Comparison of ENCODE assay signal across 7 cellular contexts in the genomic region with DNA sequence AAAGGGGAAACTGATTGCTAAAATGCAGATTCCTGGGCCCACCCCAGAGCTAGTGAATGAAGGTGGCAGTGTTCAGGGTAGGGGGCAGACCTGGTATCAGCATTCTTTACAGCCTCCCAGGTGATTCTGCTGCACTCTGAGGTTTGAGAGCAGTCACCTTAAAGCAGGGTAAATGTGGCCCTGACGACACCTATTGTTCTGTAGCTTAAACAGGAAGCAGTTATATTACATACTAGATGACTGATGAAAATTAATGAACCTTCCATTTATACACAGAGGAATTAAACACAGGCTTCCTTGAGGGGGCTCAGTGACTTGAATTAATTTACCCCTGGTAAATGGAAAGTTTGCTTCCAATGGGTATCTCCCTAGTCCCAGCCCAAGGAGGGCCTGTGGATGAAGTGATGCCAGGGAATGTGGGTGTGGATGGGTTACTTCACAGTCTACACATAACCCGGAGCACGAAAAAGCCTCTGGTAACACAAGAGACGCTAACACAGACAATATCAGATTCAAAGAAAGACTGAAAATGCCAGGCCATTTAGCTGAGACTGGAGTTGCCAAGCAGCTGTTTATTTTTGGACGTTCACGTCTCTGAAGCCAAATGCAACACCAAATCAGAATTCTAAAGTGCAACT. TPM values are rescaled to one million over a fixed set of nuclear protein-coding genes. Genes with fewer than 3 reads are reported as not detected.
DNase-seq lines count a peak whose midpoint lies in the region; ATAC-seq and TF ChIP-seq lines count a peak whose summit lies in the region.

No MANE protein-coding gene starts in this region.

- DNase-seq in NCI-H460 (ENCODE audit: extremely low read depth, low read depth) (peak; percentile 60), mammary epithelial cell (peak; percentile 39), lung microvascular endothelial cell (ENCODE audit: low read depth in 2 of 2) (peak; percentile 53 to 64), substantia nigra (lab: John Stamatoyannopoulos, UW) (peak in 1 of 49 donors; percentile 25), NCI-H446 (lab: John Stamatoyannopoulos, UW) (no peak)

- dilution Hi-C loops in mammary epithelial cell (cut with HindIII; ENCODE audit: low sequenced_read_pairs), result loop anchor here (10.0 kb wide), 1 partner anchor 279 kb away; no protein-coding TSS in a partner anchor

- peak overlapping the region; percentile 78 for H3K4me2 ChIP-seq in mammary epithelial cell (ENCODE audit: insufficient read depth, low read depth, low read length)

- no peak for TF ChIP-seq CTCF in mammary epithelial cell (conservative IDR thresholded peaks at IDR 0.05 in 1 of 2, IDR thresholded peaks at IDR 0.05 in 1 of 2; ENCODE audit: extremely low read depth in 1 of 2, insufficient read depth in 1 of 2, low read depth in 1 of 2, low read length in 2 of 2)

- no peak for ATAC-seq in GM19328 (IDR thresholded peaks at IDR 0.05; ENCODE audit: unreplicated experiment)
- ATAC-seq in HG03108 (IDR thresholded peaks at IDR 0.05; ENCODE audit: unreplicated experiment), result no peak

- no peaks in the 10 kb centered on the region for H3K36me3 ChIP-seq in mammary epithelial cell (ENCODE audit: insufficient read depth, low read length)

- CTCF ChIA-PET in mammary epithelial cell (lab: Charles Lee; ENCODE audit: low non-redundant PET), result interaction anchor here (0.6 kb wide), 1 partner anchor 36 kb away, joined by 3 read pairs; no protein-coding TSS in a partner anchor

- in situ Hi-C loops in mammary epithelial cell (cut with MboI; ENCODE audit: low sequenced_read_pairs in 2 of 2), result no loop called here

- no peaks in the 10 kb centered on the region for H3K9me3 ChIP-seq in mammary epithelial cell (replicated peaks; ENCODE audit: insufficient read depth, low read length)

- peak overlapping the region; percentile 81 for H3K9ac ChIP-seq in mammary epithelial cell (ENCODE audit: insufficient read depth, low read length)

- intact Hi-C loops in mammary epithelial cell (cut with micrococcal nuclease), result loop anchor here (2.0 to 5.0 kb wide), 4 partner anchors 13 to 181 kb away; no protein-coding TSS in a partner anchor

- no peaks in the 10 kb centered on the region for H4K20me1 ChIP-seq in mammary epithelial cell (ENCODE audit: insufficient read depth, low read length)

- H3K4me3 ChIP-seq in mammary epithelial cell (replicated peaks in 1 of 3; ENCODE audit: insufficient read depth in 1 of 3, low read depth in 2 of 3, low read length in 3 of 3), result peak overlapping the region in 1 of 3 experiments; percentile 4

- BruUV-seq in mammary epithelial cell (replicated peaks; lab: Mats Ljungman, UMichigan), result no TSS peak

- peaks cover 74% of the 10 kb centered on the region for H3K79me2 ChIP-seq in mammary epithelial cell (ENCODE audit: insufficient read depth, low read length)

- peak overlapping the region; percentile 40 for H2AFZ ChIP-seq in mammary epithelial cell (ENCODE audit: low read depth, low read length)

- WGBS in mammary epithelial cell (ENCODE audit: low coverage, missing lambda C conversion rate), result 10% methylated on average over 6 of the region's 6 CpGs

- H3K27ac ChIP-seq in mammary epithelial cell (ENCODE audit: insufficient read depth, low read depth, low read length) (peak overlapping the region; percentile 97), substantia nigra (ENCODE audit: low read depth, low read length, poor library complexity, severe bottlenecking) (peak overlapping the region; percentile 64)

- peaks cover 42% of the 10 kb centered on the region for H3K4me1 ChIP-seq in mammary epithelial cell (ENCODE audit: insufficient read depth, low read length)

- no peaks in the 10 kb centered on the region for H3K27me3 ChIP-seq in mammary epithelial cell (ENCODE audit: insufficient read depth, low read length)

RNA-seq across cellular contexts. Expression of gene NUAK1, which starts 25.2 kb away (rescaled TPM):
- 13.4 and 19.5 TPM in 2 replicates for total RNA-seq in NCI-H460 (2014; rRNA removed; shearing (Covaris generic))
- 15.9 and 19.1 TPM in 2 replicates for polyA plus RNA-seq in NCI-H460 (2014; cell fraction: nucleus; rRNA removed)
- 10 to 100 TPM; 12.5 to 39.8 TPM for total RNA-seq in mammary epithelial cell
- polyA plus RNA-seq in mammary epithelial cell, result 7.4 TPM
- 21.2 TPM for polyA minus RNA-seq in mammary epithelial cell
- total RNA-seq in lung microvascular endothelial cell, result 21.4 and 32.5 TPM in 2 replicates

Comparison
In these comparisons a context has a peak if more than half of its experiments do, and no peak if none do; other contexts are left out.
1. DNase-seq: peak in NCI-H460 (single experiment), mammary epithelial cell (single experiment) and lung microvascular endothelial cell (2 of 2); none in NCI-H446 (0 of 2).